Comparison of ENCODE assay signal across 16 cellular contexts in genomic region chr6:165776699-165777098, GRCh38.
DNase-seq lines count a peak whose midpoint lies in the region; TF ChIP-seq lines count a peak whose summit lies in the region.
"Had no signal": no experiment of that assay in that cellular context is flagged by ENCODE, and none has a peak within 500 bp of the region (broad histone marks: within the 10 kb centered on the region; RNA-seq: fewer than 3 reads in every experiment).

No MANE protein-coding gene starts in this region.

- no peak overlapping the region for H2BK120ac ChIP-seq in neuronal stem cell (ENCODE audit: low read depth, low read length)

- DNase-seq in UCSD-AML1 (lab: John Stamatoyannopoulos, UW; ENCODE audit: unreplicated experiment) (peak; percentile 37), endothelial cell (ENCODE audit: low spot score) (no peak), neuronal stem cell (ENCODE audit: low spot score) (no peak), DMS153 (lab: John Stamatoyannopoulos, UW) (no peak), NCI-H1417 treated with DMSO at 0.1 percent for 48 hours (lab: John Stamatoyannopoulos, UW) (no peak)
- DNase-seq in activated naive CD4-positive, alpha-beta T cell treated with anti-CD3 and anti-CD28 coated beads for 36 hours: no peak
- DNase-seq: ACHN; BE2C; C1 segment of cervical spinal cord; CD4-positive, CD25-positive, alpha-beta regulatory T cell; CD8-positive, alpha-beta memory T cell; COR-L47; DMS 273 treated with DMSO at 0.1 percent for 48 hours; HCEC 1CT; HFFc6 had no signal

- no peak overlapping the region for H2AK5ac ChIP-seq in neuronal stem cell (ENCODE audit: low read depth, low read length)

- H3K27ac Mint-ChIP-seq in endothelial cell (ENCODE audit: unreplicated experiment): peak overlapping the region; percentile 24
- no peak overlapping the region for H3K27ac Mint-ChIP-seq in activated naive CD4-positive, alpha-beta T cell treated with anti-CD3 and anti-CD28 coated beads for 36 hours
- H3K27ac Mint-ChIP-seq: CD4-positive, CD25-positive, alpha-beta regulatory T cell; CD8-positive, alpha-beta memory T cell; HFFc6; IgD-negative memory B cell had no signal

- no peaks in the 10 kb centered on the region for H3K9me3 Mint-ChIP-seq in endothelial cell (ENCODE audit: unreplicated experiment)
- no peaks in the 10 kb centered on the region for H3K9me3 Mint-ChIP-seq in activated naive CD4-positive, alpha-beta T cell treated with anti-CD3 and anti-CD28 coated beads for 36 hours

- peaks cover 17% of the 10 kb centered on the region for H3K4me1 Mint-ChIP-seq in endothelial cell (ENCODE audit: unreplicated experiment)
- no peaks in the 10 kb centered on the region for H3K4me1 Mint-ChIP-seq in activated naive CD4-positive, alpha-beta T cell treated with anti-CD3 and anti-CD28 coated beads for 36 hours (ENCODE audit: low read depth)
- H3K4me1 Mint-ChIP-seq: IgD-negative memory B cell had no signal

- H3K27ac ChIP-seq in neuronal stem cell (replicated peaks; ENCODE audit: low read length): no peak overlapping the region

- H3K9ac ChIP-seq in neuronal stem cell (ENCODE audit: low read depth, low read length, poor library complexity): no peak overlapping the region

- H3K4ac ChIP-seq in neuronal stem cell (ENCODE audit: low read length): no peak overlapping the region

- H2AFZ ChIP-seq in neuronal stem cell (ENCODE audit: low read length): peak overlapping the region; percentile 33

- H2BK12ac ChIP-seq in neuronal stem cell (ENCODE audit: low read length): no peak overlapping the region

- H3K9me3 ChIP-seq in neuronal stem cell (replicated peaks in 1 of 2; ENCODE audit: control insufficient read depth in 2 of 2, insufficient read depth in 1 of 2, low read depth in 1 of 2, low read length in 2 of 2): peaks cover 0 to 1% of the 10 kb centered on the region in 2 donors
- H3K9me3 ChIP-seq: BE2C had no signal

- peaks cover 5% of the 10 kb centered on the region for H3K27me3 Mint-ChIP-seq in endothelial cell (ENCODE audit: unreplicated experiment)
- peaks cover 36% of the 10 kb centered on the region for H3K27me3 Mint-ChIP-seq in activated naive CD4-positive, alpha-beta T cell treated with anti-CD3 and anti-CD28 coated beads for 36 hours (ENCODE audit: low read depth)

- no peak overlapping the region for H4K8ac ChIP-seq in neuronal stem cell (ENCODE audit: low read depth, low read length)

- no peaks in the 10 kb centered on the region for H3K36me3 ChIP-seq in neuronal stem cell (replicated peaks in 1 of 2; ENCODE audit: control insufficient read depth in 2 of 2, insufficient read depth in 2 of 2, low read length in 2 of 2)
- H3K36me3 ChIP-seq: BE2C had no signal

- H3K4me3 Mint-ChIP-seq in endothelial cell (ENCODE audit: unreplicated experiment): no peak overlapping the region
- H3K4me3 Mint-ChIP-seq in activated naive CD4-positive, alpha-beta T cell treated with anti-CD3 and anti-CD28 coated beads for 36 hours: no peak overlapping the region
- H3K4me3 Mint-ChIP-seq: CD4-positive, CD25-positive, alpha-beta regulatory T cell; CD8-positive, alpha-beta memory T cell; HFFc6 had no signal

- H3K36me3 Mint-ChIP-seq in endothelial cell (ENCODE audit: low read depth, unreplicated experiment): no peaks in the 10 kb centered on the region
- H3K36me3 Mint-ChIP-seq in activated naive CD4-positive, alpha-beta T cell treated with anti-CD3 and anti-CD28 coated beads for 36 hours (ENCODE audit: low read depth): no peaks in the 10 kb centered on the region
- H3K36me3 Mint-ChIP-seq: CD4-positive, CD25-positive, alpha-beta regulatory T cell; CD8-positive, alpha-beta memory T cell; IgD-negative memory B cell had no signal

- H3K4me3 ChIP-seq in neuronal stem cell (ENCODE audit: low read length in 2 of 2): no peak overlapping the region

- no peak overlapping the region for H4K91ac ChIP-seq in neuronal stem cell (ENCODE audit: low read depth, low read length, poor library complexity)

- no peak overlapping the region for H3K14ac ChIP-seq in neuronal stem cell (ENCODE audit: low read length)

- no peak overlapping the region for H3K4me2 ChIP-seq in neuronal stem cell (ENCODE audit: insufficient read depth, low read length, poor library complexity, severe bottlenecking)

- peaks cover 1 to 31% of the 10 kb centered on the region in 2 donors for H3K4me1 ChIP-seq in neuronal stem cell (ENCODE audit: control insufficient read depth in 2 of 2, insufficient read depth in 1 of 2, low read depth in 1 of 2, low read length in 2 of 2)
- H3K4me1 ChIP-seq: BE2C had no signal

- H2BK5ac ChIP-seq in neuronal stem cell (ENCODE audit: low read length): no peak overlapping the region

- intact Hi-C loops in activated naive CD4-positive, alpha-beta T cell treated with anti-CD3 and anti-CD28 coated beads for 36 hours (cut with micrococcal nuclease): no loop called here

- H2BK15ac ChIP-seq in neuronal stem cell (ENCODE audit: low read length): no peak overlapping the region

- peaks cover 2% of the 10 kb centered on the region for H3K79me1 ChIP-seq in neuronal stem cell (ENCODE audit: low read depth, low read length)

- WGBS in neuronal stem cell (ENCODE audit: extremely low coverage in 2 of 2, insufficient read length in 2 of 2, insufficient replicate concordance in 1 of 2), 2 donors: no CpG with 5 or more reads among the region's 5 CpGs

- no peaks in the 10 kb centered on the region for H3K27me3 ChIP-seq in neuronal stem cell (ENCODE audit: control insufficient read depth in 3 of 3, insufficient read depth in 3 of 3, low read depth in 1 of 3, low read length in 3 of 3)
- H3K27me3 ChIP-seq: BE2C had no signal

- peak overlapping the region; percentile 23 for H3K18ac ChIP-seq in neuronal stem cell (ENCODE audit: low read length)

- TF ChIP-seq CTCF in endothelial cell (IDR thresholded peaks at IDR 0.05; ENCODE audit: unreplicated experiment): no peak

- CTCF ChIA-PET in activated naive CD4-positive, alpha-beta T cell treated with anti-CD3 and anti-CD28 coated beads for 36 hours (lab: Charles Lee): no interaction called here

- no peak overlapping the region for H3K23ac ChIP-seq in neuronal stem cell (ENCODE audit: low read depth, low read length, poor library complexity)
